Comparison of ENCODE assay signal across 9 cellular contexts in genomic region chr19:34041922-34042521, GRCh38.
DNase-seq lines count a peak whose midpoint lies in the region; ATAC-seq, FAIRE-seq and TF ChIP-seq lines count a peak whose summit lies in the region.
"Had no signal": no experiment of that assay in that cellular context is flagged by ENCODE, and none has a peak within 500 bp of the region (broad histone marks: within the 10 kb centered on the region; RNA-seq: fewer than 3 reads in every experiment).

No MANE protein-coding gene starts in this region.

- POLR2A ChIA-PET in MCF 10A (lab: Yijun Ruan, JAX): no interaction called here

- no peaks in the 10 kb centered on the region for H3K4me1 ChIP-seq in kidney (ENCODE audit: control insufficient read depth in 1 of 2, insufficient read depth in 1 of 2, low read depth in 1 of 2, low read length in 2 of 2)

- H3K4me3 Mint-ChIP-seq in MCF 10A (ENCODE audit: unreplicated experiment): no peak overlapping the region
- H3K4me3 Mint-ChIP-seq: activated naive CD8-positive, alpha-beta T cell had no signal

- no peak for ATAC-seq in GM18858 (IDR thresholded peaks at IDR 0.05; ENCODE audit: unreplicated experiment)

- intact Hi-C loops in MCF 10A (cut with micrococcal nuclease) (loop anchor here (1.0 to 5.0 kb wide), 2 partner anchors 54 to 670 kb away; no protein-coding TSS in a partner anchor), kidney (cut with DNase I) (no loop called here)

- H3K27ac ChIP-seq in WERI-Rb-1 (no peak overlapping the region), kidney (ENCODE audit: low read depth in 2 of 2, low read length in 2 of 2) (no peak overlapping the region)

- no peaks in the 10 kb centered on the region for H3K4me1 Mint-ChIP-seq in MCF 10A (ENCODE audit: insufficient read depth, unreplicated experiment)

- no peak overlapping the region for H3K27ac Mint-ChIP-seq in MCF 10A (ENCODE audit: low read depth, unreplicated experiment)
- H3K27ac Mint-ChIP-seq: activated naive CD8-positive, alpha-beta T cell had no signal

- H3K36me3 ChIP-seq in WERI-Rb-1: no peaks in the 10 kb centered on the region
- H3K36me3 ChIP-seq in kidney (ENCODE audit: control insufficient read depth in 1 of 2, insufficient read depth in 2 of 2, low read length in 2 of 2): no peaks in the 10 kb centered on the region

- no peaks in the 10 kb centered on the region for H3K36me3 Mint-ChIP-seq in MCF 10A (ENCODE audit: insufficient read depth, unreplicated experiment)
- H3K36me3 Mint-ChIP-seq: activated naive CD8-positive, alpha-beta T cell had no signal

- CTCF ChIA-PET in MCF 10A (lab: Yijun Ruan, JAX): interaction anchor here (0.5 to 2.6 kb wide), 18 partner anchors 12 to 781 kb away, joined by 3 to 13 read pairs (median 4); no protein-coding TSS in a partner anchor

- DNase-seq in Daoy (ENCODE audit: low read depth): peak; percentile 68
- peak; percentile 35 to 51 for DNase-seq in Kasumi-1 (lab: John Stamatoyannopoulos, UW)
- peak; percentile 82 for DNase-seq in WERI-Rb-1
- peak; percentile 68 for DNase-seq in MCF 10A (ENCODE audit: unreplicated experiment)
- peak; percentile 86 for DNase-seq in kidney
- DNase-seq in stimulated activated CD4-positive, alpha-beta T cell treated with anti-CD3 and anti-CD28 coated beads, Interleukin-4, amount 100 ng/mL, for 24 hours: peak; percentile 76
- DNase-seq in NCI-H1048 (lab: John Stamatoyannopoulos, UW): no peak

- no peak overlapping the region for H3K4me3 ChIP-seq in WERI-Rb-1 (ENCODE audit: low read depth, low read length)
- no peak overlapping the region for H3K4me3 ChIP-seq in kidney (ENCODE audit: low read length in 2 of 2)

- peak; percentile 90 for TF ChIP-seq CTCF in WERI-Rb-1 (IDR thresholded peaks at IDR 0.05; ENCODE audit: low read depth, low read length)
- TF ChIP-seq CTCF in MCF 10A (IDR thresholded peaks at IDR 0.05; ENCODE audit: unreplicated experiment): peak; percentile 64
- peak; percentile 80 for TF ChIP-seq CTCF in kidney (IDR thresholded peaks at IDR 0.05; ENCODE audit: borderline replicate concordance, extremely low read depth, insufficient read depth)

- H3K9me3 Mint-ChIP-seq in MCF 10A (ENCODE audit: unreplicated experiment): peaks cover 1% of the 10 kb centered on the region

- FAIRE-seq in kidney (lab: Jason Lieb, UNC): no peak

- H3K9me3 ChIP-seq in WERI-Rb-1 (ENCODE audit: severe bottlenecking) (peaks cover 4% of the 10 kb centered on the region), kidney (ENCODE audit: control insufficient read depth in 1 of 2, low read length in 2 of 2) (no peaks in the 10 kb centered on the region)

- H3K27me3 Mint-ChIP-seq in MCF 10A (ENCODE audit: insufficient read depth, unreplicated experiment): peaks cover 3% of the 10 kb centered on the region

- BruUV-seq in MCF 10A (replicated peaks; lab: Mats Ljungman, UMichigan): no TSS peak

- H3K27me3 ChIP-seq in WERI-Rb-1 (ENCODE audit: insufficient read depth, low read depth, severe bottlenecking): no peaks in the 10 kb centered on the region

- no peak overlapping the region for H3K9ac ChIP-seq in kidney (ENCODE audit: low read length in 2 of 2)
